ENCODE assay signal across 9 cellular contexts in genomic region chr17:58352843-58353719, GRCh38. TPM values are rescaled to one million over a fixed set of nuclear protein-coding genes. Genes with fewer than 3 reads are reported as not detected.
DNase-seq lines count a peak whose midpoint lies in the region; ATAC-seq, FAIRE-seq and TF ChIP-seq lines count a peak whose summit lies in the region.
"Had no signal": no experiment of that assay in that cellular context is flagged by ENCODE, and none has a peak within 500 bp of the region (broad histone marks: within the 10 kb centered on the region; RNA-seq: fewer than 3 reads in every experiment).

No MANE protein-coding gene starts in this region.

- peak overlapping the region; percentile 82 for H2AFZ ChIP-seq in PC-3 (ENCODE audit: low read length)

- CTCF ChIA-PET in PC-3 (lab: Charles Lee) = interaction anchor here (0.6 to 2.4 kb wide), 3 partner anchors 35 to 64 kb away, joined by 4 to 41 read pairs (median 17); partner anchors contain the start of gene RNF43

- TF ChIP-seq CTCF in PC-3 (conservative IDR thresholded peaks at IDR 0.05; ENCODE audit: low read depth, low read length) (no peak), bronchial epithelial cell (IDR thresholded peaks at IDR 0.05; ENCODE audit: insufficient read depth, low read length, severe bottlenecking) (no peak), kidney (IDR thresholded peaks at IDR 0.05; ENCODE audit: borderline replicate concordance, extremely low read depth, insufficient read depth) (no peak)

- H3K9me2 ChIP-seq in PC-3 (replicated peaks; ENCODE audit: low read length) = no peaks in the 10 kb centered on the region

- no peaks in the 10 kb centered on the region for H3K9me3 ChIP-seq in PC-3 (ENCODE audit: low read length)
- H3K9me3 ChIP-seq in kidney (ENCODE audit: control insufficient read depth in 1 of 2, low read length in 2 of 2) = no peaks in the 10 kb centered on the region

- peak overlapping the region; percentile 99 to 100 for H3K4me3 Mint-ChIP-seq in stimulated activated naive B cell treated with anti-CD40 and anti-IgM and Interleukin-4, amounts not matched to agents 10 μg/mL and 1 μg/mL and 100 μg/mL, for 72 hours

- H3K36me3 ChIP-seq in PC-3 (ENCODE audit: low read depth, low read length) = peaks cover 17% of the 10 kb centered on the region
- H3K36me3 ChIP-seq in bronchial epithelial cell (ENCODE audit: control insufficient read depth, insufficient read depth, low read length) = peaks cover 20% of the 10 kb centered on the region
- H3K36me3 ChIP-seq in kidney (ENCODE audit: control insufficient read depth in 1 of 2, insufficient read depth in 2 of 2, low read length in 2 of 2) = peaks cover 19 to 25% of the 10 kb centered on the region in 2 donors

- DNase-seq in Right ventricle myocardium inferior (ENCODE audit: missing footprints) = no peak
- DNase-seq in cardiac septum (ENCODE audit: low spot score) = no peak
- DNase-seq in PC-3 = peak; percentile 12
- peak; percentile 27 for DNase-seq in bronchial epithelial cell (ENCODE audit: low read depth)
- peak; percentile 75 for DNase-seq in kidney
- DNase-seq in stimulated activated naive B cell treated with anti-CD40 and anti-IgM and Interleukin-4, amounts not matched to agents 10 μg/mL and 1 μg/mL and 100 μg/mL, for 72 hours = no peak

- intact Hi-C loops in Right ventricle myocardium inferior (cut with DNase I) (loop anchor here (1.0 kb wide), 1 partner anchor 64 kb away; the partner anchor contains the start of gene RNF43), cardiac septum (cut with DNase I) (loop anchor here (2.0 to 5.0 kb wide), 3 partner anchors 64 to 164 kb away; partner anchors contain the start of genes MKS1 and RNF43), PC-3 (cut with micrococcal nuclease) (loop anchor here (1.0 to 10.0 kb wide), 5 partner anchors 29 to 162 kb away; partner anchors contain the start of genes MTMR4 and RNF43), kidney (cut with DNase I) (no loop called here)

- POLR2A ChIA-PET in PC-3 (lab: Charles Lee; ENCODE audit: unreplicated experiment) = interaction anchor here (1.1 to 1.9 kb wide), 2 partner anchors 62 to 64 kb away, joined by 3 to 34 read pairs; partner anchors contain the start of gene RNF43

- peaks cover 22 to 40% of the 10 kb centered on the region in 2 donors for H3K36me3 Mint-ChIP-seq in stimulated activated naive B cell treated with anti-CD40 and anti-IgM and Interleukin-4, amounts not matched to agents 10 μg/mL and 1 μg/mL and 100 μg/mL, for 72 hours

- H3K4me2 ChIP-seq in PC-3 (ENCODE audit: low read length) = peak overlapping the region; percentile 94

- H4K20me1 ChIP-seq in PC-3 (ENCODE audit: low read length) = no peaks in the 10 kb centered on the region

- peaks cover 24 to 47% of the 10 kb centered on the region in 2 donors for H3K4me1 Mint-ChIP-seq in stimulated activated naive B cell treated with anti-CD40 and anti-IgM and Interleukin-4, amounts not matched to agents 10 μg/mL and 1 μg/mL and 100 μg/mL, for 72 hours

- FAIRE-seq in bronchial epithelial cell (lab: Jason Lieb, UNC) (no peak), kidney (lab: Jason Lieb, UNC) (no peak)

- H3K4me1 ChIP-seq in PC-3 (ENCODE audit: insufficient read depth, low read length) = peaks cover 15% of the 10 kb centered on the region
- H3K4me1 ChIP-seq in kidney (ENCODE audit: control insufficient read depth in 1 of 2, insufficient read depth in 1 of 2, low read depth in 1 of 2, low read length in 2 of 2) = peaks cover 9 to 11% of the 10 kb centered on the region in 2 donors

- H3K79me2 ChIP-seq in PC-3 (ENCODE audit: low read length) = peaks cover 15% of the 10 kb centered on the region

- H3K4me3 ChIP-seq in PC-3 (ENCODE audit: low read length) (peak overlapping the region; percentile 97), bronchial epithelial cell (ENCODE audit: low read depth, low read length) (peak overlapping the region; percentile 84), kidney (ENCODE audit: low read length in 2 of 2) (peak overlapping the region; percentile 100)

- H3K27ac ChIP-seq in PC-3 (ENCODE audit: low read length) (peak overlapping the region; percentile 63), kidney (ENCODE audit: low read depth in 2 of 2, low read length in 2 of 2) (peak overlapping the region; percentile 79 to 85)

- no peaks in the 10 kb centered on the region for H3K27me3 ChIP-seq in PC-3 (ENCODE audit: low read length)
- no peaks in the 10 kb centered on the region for H3K27me3 ChIP-seq in bronchial epithelial cell (ENCODE audit: control insufficient read depth, insufficient read depth, low read length)

- BruUV-seq in PC-3 (replicated peaks; lab: Mats Ljungman, UMichigan) = no TSS peak

- peak overlapping the region; percentile 98 for H3K27ac Mint-ChIP-seq in stimulated activated naive B cell treated with anti-CD40 and anti-IgM and Interleukin-4, amounts not matched to agents 10 μg/mL and 1 μg/mL and 100 μg/mL, for 72 hours

- ATAC-seq in Right ventricle myocardium inferior (peak; percentile 64), PC-3 (peak; percentile 12), GM19324 (IDR thresholded peaks at IDR 0.05; ENCODE audit: low FRiP score, unreplicated experiment) (no peak), GM18498 (IDR thresholded peaks at IDR 0.05; ENCODE audit: unreplicated experiment) (no peak)
- peak; percentile 31 to 38 for ATAC-seq in stimulated activated naive B cell treated with anti-CD40 and anti-IgM and Interleukin-4, amounts not matched to agents 10 μg/mL and 1 μg/mL and 100 μg/mL, for 72 hours (replicated peaks)

- H3K9ac ChIP-seq in PC-3 (ENCODE audit: low read length) (peak overlapping the region; percentile 94), kidney (ENCODE audit: low read length in 2 of 2) (peak overlapping the region; percentile 93 to 99)

- H3K27me3 Mint-ChIP-seq in stimulated activated naive B cell treated with anti-CD40 and anti-IgM and Interleukin-4, amounts not matched to agents 10 μg/mL and 1 μg/mL and 100 μg/mL, for 72 hours = no peaks in the 10 kb centered on the region

- H3K9me3 Mint-ChIP-seq in stimulated activated naive B cell treated with anti-CD40 and anti-IgM and Interleukin-4, amounts not matched to agents 10 μg/mL and 1 μg/mL and 100 μg/mL, for 72 hours = no peaks in the 10 kb centered on the region

- H3F3A ChIP-seq in PC-3 (ENCODE audit: low read length, unreplicated experiment) = no peaks in the 10 kb centered on the region

RNA-seq across cellular contexts. Expression of gene SUPT4H1, which starts 1.1 kb away (rescaled TPM):
- total RNA-seq in Right ventricle myocardium inferior (58.2 TPM), cardiac septum (49.4 TPM), PC-3 (2014; rRNA removed) (100.0 and 116 TPM in 2 replicates), bronchial epithelial cell (43.1 and 52.1 TPM in 2 replicates), kidney (60.5 TPM)
- 129 TPM for polyA plus RNA-seq in kidney (ENCODE audit: insufficient read depth, low read depth, low replicate concordance)

RNA-seq across cellular contexts. Expression of gene TSPOAP1, which starts 24.5 kb away (rescaled TPM):
- total RNA-seq in Right ventricle myocardium inferior (12.1 TPM), cardiac septum (10.7 TPM), PC-3 (2014; rRNA removed) (4.3 and 8.3 TPM in 2 replicates), bronchial epithelial cell (0.26 and 0.53 TPM in 2 replicates), kidney (30.6 TPM)
- 12.5 TPM for polyA plus RNA-seq in kidney (ENCODE audit: insufficient read depth, low read depth, low replicate concordance)
- total RNA-seq: pulmonary artery endothelial cell had no signal

Comparison
In these comparisons a context has a peak if more than half of its experiments do, and no peak if none do; other contexts are left out.
1. ATAC-seq: peak in Right ventricle myocardium inferior (single experiment), PC-3 (single experiment) and stimulated activated naive B cell treated with anti-CD40 and anti-IgM and Interleukin-4, amounts not matched to agents 10 μg/mL and 1 μg/mL and 100 μg/mL, for 72 hours (2 of 2); none in GM19324 (single experiment) and GM18498 (single experiment).
2. DNase-seq: peak in PC-3 (single experiment), bronchial epithelial cell (single experiment) and kidney (single experiment); none in Right ventricle myocardium inferior (single experiment), cardiac septum (single experiment) and stimulated activated naive B cell treated with anti-CD40 and anti-IgM and Interleukin-4, amounts not matched to agents 10 μg/mL and 1 μg/mL and 100 μg/mL, for 72 hours (single experiment).
3. Peak in every context shown above with its lines, with median percentiles within 50 percentile points of each other: H3K4me3 ChIP-seq.